ENCODE assay signal across 8 cellular contexts in the genomic region with DNA sequence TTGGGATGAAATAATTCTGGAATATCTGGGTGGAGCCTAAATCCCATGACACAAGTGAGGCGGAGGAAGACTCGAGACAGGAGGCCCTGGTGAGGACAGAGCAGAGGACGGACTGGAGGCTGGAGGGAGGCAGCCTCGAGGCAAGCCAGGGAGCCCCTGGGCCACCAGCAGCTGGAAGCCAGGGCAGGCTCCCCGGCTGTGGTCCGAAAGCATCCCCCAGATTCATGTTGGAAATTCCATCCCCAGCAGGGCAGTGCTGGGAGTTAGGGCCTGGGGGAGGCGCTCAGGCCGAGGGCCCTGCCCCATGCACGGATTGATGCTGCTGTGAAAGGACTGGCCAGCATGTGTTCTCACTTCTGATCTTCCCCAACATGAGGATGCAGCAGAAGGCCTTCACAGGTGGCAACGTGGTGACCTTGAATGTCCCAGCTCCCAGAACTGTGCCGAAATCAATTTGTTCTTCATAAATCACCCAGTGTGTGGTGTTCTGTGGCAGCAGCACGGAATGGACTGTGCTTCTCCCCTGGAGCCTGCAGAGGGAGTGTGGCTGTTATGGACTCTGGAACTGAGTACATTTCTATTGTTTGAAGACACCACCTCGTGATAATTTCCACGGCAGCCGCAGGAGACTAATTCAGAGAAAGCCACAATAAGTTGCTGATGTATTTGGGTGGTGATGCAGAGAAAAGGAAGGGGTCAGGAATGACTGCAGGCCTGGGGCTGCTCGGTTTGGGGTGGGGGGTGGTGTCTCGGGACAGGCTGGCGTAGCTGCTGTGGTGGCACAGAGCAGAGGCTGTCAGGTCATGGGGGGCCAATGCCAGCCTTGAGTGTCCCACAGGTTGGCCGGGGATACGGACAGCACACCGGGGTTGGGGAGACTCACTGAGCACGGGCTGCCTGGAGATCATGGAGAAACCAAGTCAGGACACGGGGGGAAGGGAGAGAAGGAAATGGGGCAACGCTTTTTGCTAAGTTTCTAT. TPM values are rescaled to one million over a fixed set of nuclear protein-coding genes. Genes with fewer than 3 reads are reported as not detected.
DNase-seq lines count a peak whose midpoint lies in the region; ATAC-seq and TF ChIP-seq lines count a peak whose summit lies in the region.

No MANE protein-coding gene starts in this region.

- no peaks in the 10 kb centered on the region for H3K27me3 Mint-ChIP-seq in CD4-positive, alpha-beta memory T cell
- H3K27me3 Mint-ChIP-seq in brain: no peaks in the 10 kb centered on the region

- POLR2A ChIA-PET in CD4-positive, alpha-beta memory T cell (lab: Charles Lee; ENCODE audit: partially characterized antibody): interaction anchor here (1.4 to 2.5 kb wide), 2 partner anchors 16 to 19 kb away, joined by 3 to 9 read pairs; no protein-coding TSS in a partner anchor
- POLR2A ChIA-PET in HEK293T (lab: Yijun Ruan, JAX): no interaction called here

- ATAC-seq in lower lobe of right lung (peak in 1 of 2 donors; percentile 19), HG02759 (IDR thresholded peaks at IDR 0.05; ENCODE audit: unreplicated experiment) (no peak)

- peaks cover 35 to 42% of the 10 kb centered on the region in 2 donors for H3K36me3 Mint-ChIP-seq in CD4-positive, alpha-beta memory T cell
- peaks cover 88% of the 10 kb centered on the region for H3K36me3 Mint-ChIP-seq in brain

- peaks cover 17% of the 10 kb centered on the region for H3K36me3 ChIP-seq in CD4-positive, alpha-beta memory T cell (ENCODE audit: insufficient read depth, low read length)
- H3K36me3 ChIP-seq in lower lobe of right lung: peaks cover 72% of the 10 kb centered on the region

- peaks cover 13% of the 10 kb centered on the region for H3K4me1 ChIP-seq in CD4-positive, alpha-beta memory T cell (ENCODE audit: insufficient read depth, low read length)
- peaks cover 3% of the 10 kb centered on the region for H3K4me1 ChIP-seq in lower lobe of right lung

- no peak for DNase-seq in CD4-positive, alpha-beta memory T cell
- peak; percentile 56 for DNase-seq in HEK293T (ENCODE audit: extremely low spot score)
- DNase-seq in lower lobe of right lung: peak; percentile 28
- no peak for DNase-seq in posterior vena cava (ENCODE audit: low spot score)
- DNase-seq in activated CD4-positive, CD25-positive, alpha-beta regulatory T cell (lab: John Stamatoyannopoulos, UW): no peak
- DNase-seq in RPMI8226: no peak

- intact Hi-C loops in CD4-positive, alpha-beta memory T cell (cut with micrococcal nuclease): no loop called here
- intact Hi-C loops in lower lobe of right lung (cut with DNase I) (no loop called here), posterior vena cava (cut with DNase I) (no loop called here)

- peak overlapping the region in 2 of 8 donors; percentile 6 to 16 for H3K4me3 Mint-ChIP-seq in CD4-positive, alpha-beta memory T cell
- no peak overlapping the region for H3K4me3 Mint-ChIP-seq in brain

- no peak overlapping the region for H3K4me3 ChIP-seq in CD4-positive, alpha-beta memory T cell (ENCODE audit: low read length in 2 of 2)
- no peak overlapping the region for H3K4me3 ChIP-seq in lower lobe of right lung

- TF ChIP-seq CTCF in brain (conservative IDR thresholded peaks at IDR 0.05) (peak in 1 of 2 experiments; percentile 46), lower lobe of right lung (IDR thresholded peaks at IDR 0.05) (no peak)

- H3K9me3 ChIP-seq in CD4-positive, alpha-beta memory T cell (ENCODE audit: control insufficient read depth in 1 of 2, low read length in 2 of 2): no peaks in the 10 kb centered on the region
- H3K9me3 ChIP-seq in lower lobe of right lung: no peaks in the 10 kb centered on the region

- CTCF ChIA-PET in CD4-positive, alpha-beta memory T cell (lab: Charles Lee; ENCODE audit: partially characterized antibody): interaction anchor here (1.5 to 1.6 kb wide), 2 partner anchors 20 to 22 kb away, joined by 3 to 4 read pairs; no protein-coding TSS in a partner anchor
- CTCF ChIA-PET in HEK293T (lab: Yijun Ruan, JAX): no interaction called here

- H3K27ac ChIP-seq in CD4-positive, alpha-beta memory T cell (ENCODE audit: low read depth, low read length): no peak overlapping the region
- no peak overlapping the region for H3K27ac ChIP-seq in lower lobe of right lung

- peaks cover 20 to 52% (median 30%) of the 10 kb centered on the region in 4 donors for H3K4me1 Mint-ChIP-seq in CD4-positive, alpha-beta memory T cell
- H3K4me1 Mint-ChIP-seq in brain: peaks cover 24% of the 10 kb centered on the region

- peak overlapping the region in 6 of 7 donors; percentile 29 to 91 (median 69) for H3K27ac Mint-ChIP-seq in CD4-positive, alpha-beta memory T cell
- H3K27ac Mint-ChIP-seq in brain: peak overlapping the region; percentile 11 to 88 (median 83)

- H3K27me3 ChIP-seq in CD4-positive, alpha-beta memory T cell (ENCODE audit: insufficient read depth, low read length): no peaks in the 10 kb centered on the region
- H3K27me3 ChIP-seq in lower lobe of right lung (ENCODE audit: low read depth): no peaks in the 10 kb centered on the region

- peaks cover 0 to 8% (median 0%) of the 10 kb centered on the region in 8 donors for H3K9me3 Mint-ChIP-seq in CD4-positive, alpha-beta memory T cell
- peaks cover 0 to 25% (median 7%) of the 10 kb centered on the region in 5 experiments for H3K9me3 Mint-ChIP-seq in brain

TF ChIP-seq in HEK293T, 16 proteins besides CTCF, POLR2A, EP300 and RAD21:
- TF ChIP-seq, protein P1, sequence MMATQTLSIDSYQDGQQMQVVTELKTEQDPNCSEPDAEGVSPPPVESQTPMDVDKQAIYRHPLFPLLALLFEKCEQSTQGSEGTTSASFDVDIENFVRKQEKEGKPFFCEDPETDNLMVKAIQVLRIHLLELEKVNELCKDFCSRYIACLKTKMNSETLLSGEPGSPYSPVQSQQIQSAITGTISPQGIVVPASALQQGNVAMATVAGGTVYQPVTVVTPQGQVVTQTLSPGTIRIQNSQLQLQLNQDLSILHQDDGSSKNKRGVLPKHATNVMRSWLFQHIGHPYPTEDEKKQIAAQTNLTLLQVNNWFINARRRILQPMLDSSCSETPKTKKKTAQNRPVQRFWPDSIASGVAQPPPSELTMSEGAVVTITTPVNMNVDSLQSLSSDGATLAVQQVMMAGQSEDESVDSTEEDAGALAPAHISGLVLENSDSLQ (IDR thresholded peaks at IDR 0.05): peak; percentile 76
- TF ChIP-seq ARNT (IDR thresholded peaks at IDR 0.05): no peak
- no peak for TF ChIP-seq SP1 (IDR thresholded peaks at IDR 0.05)
- TF ChIP-seq ZNF384 (IDR thresholded peaks at IDR 0.05): no peak
- TF ChIP-seq ELF4 (IDR thresholded peaks at IDR 0.05): no peak

RNA-seq across cellular contexts. Expression of a gene that starts 56.9 kb away (rescaled TPM):
- 10 to 100 TPM; 66.1 to 73.8 TPM for total RNA-seq in CD4-positive, alpha-beta memory T cell
- polyA plus RNA-seq in CD4-positive, alpha-beta memory T cell: 1 to 10 TPM; 2.9 to 5.0 TPM
- polyA plus RNA-seq in brain (ENCODE audit: insufficient read depth, low read depth, low replicate concordance): 27.6 TPM
- total RNA-seq in lower lobe of right lung (44.8 TPM), posterior vena cava (10 to 100 TPM; 25.6 to 35.8 TPM)

Comparison
In these comparisons a context has a peak if more than half of its experiments do, and no peak if none do; other contexts are left out.
1. DNase-seq: peak in HEK293T (single experiment) and lower lobe of right lung (single experiment); none in CD4-positive, alpha-beta memory T cell (0 of 5), posterior vena cava (single experiment), activated CD4-positive, CD25-positive, alpha-beta regulatory T cell (0 of 4) and RPMI8226 (single experiment).